ENCODE assay signal across 8 cellular contexts in the genomic region with DNA sequence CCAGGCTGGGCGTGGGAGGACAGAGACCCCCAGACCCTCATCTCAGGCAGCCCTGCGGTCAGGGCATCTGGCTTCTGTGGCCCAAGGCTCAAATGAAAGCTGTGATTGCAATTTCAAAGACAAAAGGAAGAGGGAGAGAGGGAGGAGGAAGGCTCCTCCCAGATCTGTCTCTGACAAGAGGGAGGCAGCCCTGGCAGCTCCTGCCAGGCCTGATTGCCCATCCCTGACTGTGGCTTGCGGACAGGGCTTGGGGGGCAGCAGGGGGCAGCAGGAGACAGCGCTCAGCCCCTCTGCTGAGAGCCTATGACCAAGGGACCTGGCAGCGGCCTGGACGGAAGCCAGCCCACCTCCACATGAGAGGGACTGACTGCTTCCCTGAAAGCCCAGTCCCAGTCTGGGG.
DNase-seq lines count a peak whose midpoint lies in the region; ATAC-seq and TF ChIP-seq lines count a peak whose summit lies in the region.

No MANE protein-coding gene starts in this region.

- no peak for ATAC-seq in GM19463 (IDR thresholded peaks at IDR 0.05; ENCODE audit: unreplicated experiment)

- no peaks in the 10 kb centered on the region for H3K9me3 Mint-ChIP-seq in osteocyte (ENCODE audit: unreplicated experiment)

- peak; percentile 85 for DNase-seq in BE2C
- peak; percentile 63 for DNase-seq in GM13976 (ENCODE audit: low spot score)
- peak; percentile 34 to 79 for DNase-seq in NCI-H526 (lab: John Stamatoyannopoulos, UW)
- DNase-seq in epithelial cell of proximal tubule (ENCODE audit: low read depth): no peak
- no peak for DNase-seq in stimulated activated naive CD4-positive, alpha-beta T cell treated with Interleukin-2 at 50 U/mL for 16 hours (lab: John Stamatoyannopoulos, UW)
- DNase-seq in HPDE6-E6E7 (ENCODE audit: extremely low spot score): no peak
- no peak for DNase-seq in osteocyte (ENCODE audit: extremely low spot score, unreplicated experiment)

- H3K4me3 ChIP-seq in BE2C (ENCODE audit: low read depth, low read length) (no peak overlapping the region), epithelial cell of proximal tubule (ENCODE audit: low read depth, low read length) (no peak overlapping the region)

- H3K36me3 ChIP-seq in BE2C: no peaks in the 10 kb centered on the region

- no peak overlapping the region for H3K27ac Mint-ChIP-seq in osteocyte (ENCODE audit: unreplicated experiment)

- no peaks in the 10 kb centered on the region for H3K27me3 ChIP-seq in BE2C

- peaks cover 3% of the 10 kb centered on the region for H3K4me1 Mint-ChIP-seq in osteocyte (ENCODE audit: unreplicated experiment)

- peak; percentile 52 for TF ChIP-seq CTCF in BE2C (IDR thresholded peaks at IDR 0.05; ENCODE audit: low read depth, low read length)
- TF ChIP-seq CTCF in GM13976 (IDR thresholded peaks at IDR 0.05; ENCODE audit: borderline replicate concordance, control extremely low read depth, extremely low read depth, insufficient read depth, missing control alignments): peak; percentile 21
- TF ChIP-seq CTCF in epithelial cell of proximal tubule (conservative IDR thresholded peaks at IDR 0.05; ENCODE audit: low read depth, low read length): peak; percentile 11
- no peak for TF ChIP-seq CTCF in osteocyte (IDR thresholded peaks at IDR 0.05)

- H3K36me3 Mint-ChIP-seq in osteocyte (ENCODE audit: unreplicated experiment): no peaks in the 10 kb centered on the region

- no peak overlapping the region for H3K4me3 Mint-ChIP-seq in osteocyte (ENCODE audit: unreplicated experiment)

- in situ Hi-C loops in GM13976 (cut with MboI; ENCODE audit: low sequenced_read_pairs, unreplicated experiment): no loop called here

- peaks cover 12% of the 10 kb centered on the region for H3K4me1 ChIP-seq in BE2C

- no peaks in the 10 kb centered on the region for H3K27me3 Mint-ChIP-seq in osteocyte (ENCODE audit: unreplicated experiment)

- H3K9me3 ChIP-seq in BE2C: no peaks in the 10 kb centered on the region

Comparison
In these comparisons a context has a peak if more than half of its experiments do, and no peak if none do; other contexts are left out.
1. DNase-seq: peak in BE2C (single experiment), GM13976 (single experiment) and NCI-H526 (2 of 2); none in epithelial cell of proximal tubule (single experiment), stimulated activated naive CD4-positive, alpha-beta T cell treated with Interleukin-2 at 50 U/mL for 16 hours (single experiment), HPDE6-E6E7 (single experiment) and osteocyte (single experiment).